Comparison of ENCODE assay signal across 10 cellular contexts in genomic region chr18:32468147-32468845, GRCh38. TPM values are rescaled to one million over a fixed set of nuclear protein-coding genes. Genes with fewer than 3 reads are reported as not detected.
A peak's percentile ranks its signal among the peaks of the same experiment; 100 is the strongest.
DNase-seq lines count a peak whose midpoint lies in the region; ATAC-seq, FAIRE-seq and TF ChIP-seq lines count a peak whose summit lies in the region.
"Had no signal": no experiment of that assay in that cellular context is flagged by ENCODE, and none has a peak within 500 bp of the region (broad histone marks: within the 10 kb centered on the region; RNA-seq: fewer than 3 reads in every experiment).

No MANE protein-coding gene starts in this region.

- H3K4me3 ChIP-seq in GM23338 (no peak overlapping the region), kidney (ENCODE audit: low read length in 2 of 2) (peak overlapping the region; percentile 68 to 93), skeletal muscle tissue (ENCODE audit: low read length in 3 of 3) (peak overlapping the region; percentile 30 to 73 (median 66))

- H3F3A ChIP-seq in GM23338 (replicated peaks; ENCODE audit: low read depth), result peaks cover 4% of the 10 kb centered on the region; the same call in 1 of the 2 replicates

- no peaks in the 10 kb centered on the region for H3K9me2 ChIP-seq in GM23338 (ENCODE audit: insufficient read depth)

- peaks cover 32% of the 10 kb centered on the region for H3K27me3 ChIP-seq in GM23338 (ENCODE audit: insufficient read depth)
- H3K27me3 ChIP-seq in skeletal muscle tissue (ENCODE audit: control insufficient read depth in 3 of 3, insufficient read depth in 3 of 3, low read length in 3 of 3), result no peaks in the 10 kb centered on the region

- ATAC-seq in GM23338, result no peak
- ATAC-seq in activated T-helper 17 cell treated with anti-CD3 and anti-CD28 coated beads, Interleukin-2, amount 50 U/mL, for 72 hours (replicated peaks), result peak; percentile 7

- H3K36me3 Mint-ChIP-seq in GM23338 (ENCODE audit: low read depth), result no peaks in the 10 kb centered on the region; the same call in 2 of the 3 replicates
- H3K36me3 Mint-ChIP-seq in activated T-helper 17 cell treated with anti-CD3 and anti-CD28 coated beads, Interleukin-2, amount 50 U/mL, for 72 hours (ENCODE audit: low read depth), result no peaks in the 10 kb centered on the region

- H3K27ac ChIP-seq in GM23338 (ENCODE audit: low read depth), result no peak overlapping the region
- peak overlapping the region in 1 of 2 donors; percentile 15 for H3K27ac ChIP-seq in kidney (ENCODE audit: low read depth in 2 of 2, low read length in 2 of 2)
- peak overlapping the region; percentile 71 for H3K27ac ChIP-seq in skeletal muscle tissue (ENCODE audit: low read depth, low read length)

- H2AFZ ChIP-seq in GM23338, result no peak overlapping the region

- DNase-seq in GM23338 (ENCODE audit: low spot score) (no peak), kidney (no peak), DMS114 treated with DMSO at 0.1 percent for 48 hours (lab: John Stamatoyannopoulos, UW; ENCODE audit: unreplicated experiment) (no peak), amygdala (lab: John Stamatoyannopoulos, UW) (no peak)
- no peak for DNase-seq in stimulated activated CD4-positive, alpha-beta T cell treated with anti-CD3 and anti-CD28 coated beads, Interleukin-2, amount 100 ng/mL, for 48 hours
- no peak for DNase-seq in activated T-cell treated with anti-CD3 and anti-CD28 coated beads, Interleukin-2, amount 50 U/mL, for 1 hour
- DNase-seq: activated CD4-positive, CD25-positive, alpha-beta regulatory T cell; DND-41 had no signal

- H3K9me3 ChIP-seq in kidney (ENCODE audit: control insufficient read depth in 1 of 2, low read length in 2 of 2) (no peaks in the 10 kb centered on the region), skeletal muscle tissue (ENCODE audit: control insufficient read depth in 3 of 3, low read length in 3 of 3) (no peaks in the 10 kb centered on the region)

- peaks cover 20% of the 10 kb centered on the region for H3K27me3 Mint-ChIP-seq in GM23338 (ENCODE audit: insufficient read depth, low read depth, poor library complexity)
- peaks cover 41% of the 10 kb centered on the region for H3K27me3 Mint-ChIP-seq in activated T-helper 17 cell treated with anti-CD3 and anti-CD28 coated beads, Interleukin-2, amount 50 U/mL, for 72 hours

- no peak overlapping the region for H3K27ac Mint-ChIP-seq in GM23338
- no peak overlapping the region for H3K27ac Mint-ChIP-seq in activated T-helper 17 cell treated with anti-CD3 and anti-CD28 coated beads, Interleukin-2, amount 50 U/mL, for 72 hours

- H3K9ac ChIP-seq in kidney (ENCODE audit: low read length in 2 of 2) (peak overlapping the region in 1 of 2 donors; percentile 41), skeletal muscle tissue (ENCODE audit: low read depth in 1 of 3, low read length in 3 of 3) (peak overlapping the region; percentile 54 to 71 (median 69))

- no peak for TF ChIP-seq CTCF in GM23338 (conservative IDR thresholded peaks at IDR 0.05; ENCODE audit: low read depth in 2 of 2)
- no peak for TF ChIP-seq CTCF in kidney (IDR thresholded peaks at IDR 0.05; ENCODE audit: borderline replicate concordance, extremely low read depth, insufficient read depth)

- H4K20me1 ChIP-seq in GM23338 (replicated peaks; ENCODE audit: insufficient read depth), result peaks cover 10% of the 10 kb centered on the region; the same call in 1 of the 2 replicates

- no peak overlapping the region for H3K4me3 Mint-ChIP-seq in GM23338
- H3K4me3 Mint-ChIP-seq in activated T-helper 17 cell treated with anti-CD3 and anti-CD28 coated beads, Interleukin-2, amount 50 U/mL, for 72 hours, result no peak overlapping the region

- H3K9me3 Mint-ChIP-seq in GM23338, result no peaks in the 10 kb centered on the region
- no peaks in the 10 kb centered on the region for H3K9me3 Mint-ChIP-seq in activated T-helper 17 cell treated with anti-CD3 and anti-CD28 coated beads, Interleukin-2, amount 50 U/mL, for 72 hours

- no peak for FAIRE-seq in kidney (lab: Jason Lieb, UNC)

- peak overlapping the region; percentile 32; the same call in 1 of the 2 replicates for H3K4me2 ChIP-seq in GM23338

- intact Hi-C loops in kidney (cut with DNase I), result no loop called here

- peaks cover 33% of the 10 kb centered on the region for H3K4me1 Mint-ChIP-seq in GM23338
- H3K4me1 Mint-ChIP-seq in activated T-helper 17 cell treated with anti-CD3 and anti-CD28 coated beads, Interleukin-2, amount 50 U/mL, for 72 hours, result peaks cover 10% of the 10 kb centered on the region

- peaks cover 34% of the 10 kb centered on the region for H3K4me1 ChIP-seq in GM23338 (ENCODE audit: insufficient read depth)
- H3K4me1 ChIP-seq in kidney (ENCODE audit: control insufficient read depth in 1 of 2, insufficient read depth in 1 of 2, low read depth in 1 of 2, low read length in 2 of 2), result peaks cover 0 to 8% of the 10 kb centered on the region in 2 donors
- H3K4me1 ChIP-seq in skeletal muscle tissue (ENCODE audit: control insufficient read depth in 3 of 3, insufficient read depth in 3 of 3, low read length in 3 of 3), result peaks cover 16 to 19% (median 16%) of the 10 kb centered on the region in 3 donors

- H3K36me3 ChIP-seq in GM23338 (ENCODE audit: insufficient read depth) (no peaks in the 10 kb centered on the region), kidney (ENCODE audit: control insufficient read depth in 1 of 2, insufficient read depth in 2 of 2, low read length in 2 of 2) (no peaks in the 10 kb centered on the region), skeletal muscle tissue (ENCODE audit: control insufficient read depth in 3 of 3, insufficient read depth in 3 of 3, low read length in 3 of 3) (no peaks in the 10 kb centered on the region)

- H3K79me2 ChIP-seq in GM23338 (replicated peaks; ENCODE audit: insufficient read depth), result peaks cover 47% of the 10 kb centered on the region

TF ChIP-seq in GM23338, 12 proteins besides CTCF, POLR2A, EP300 and RAD21 (continues in another document):
- TF ChIP-seq, protein P1, sequence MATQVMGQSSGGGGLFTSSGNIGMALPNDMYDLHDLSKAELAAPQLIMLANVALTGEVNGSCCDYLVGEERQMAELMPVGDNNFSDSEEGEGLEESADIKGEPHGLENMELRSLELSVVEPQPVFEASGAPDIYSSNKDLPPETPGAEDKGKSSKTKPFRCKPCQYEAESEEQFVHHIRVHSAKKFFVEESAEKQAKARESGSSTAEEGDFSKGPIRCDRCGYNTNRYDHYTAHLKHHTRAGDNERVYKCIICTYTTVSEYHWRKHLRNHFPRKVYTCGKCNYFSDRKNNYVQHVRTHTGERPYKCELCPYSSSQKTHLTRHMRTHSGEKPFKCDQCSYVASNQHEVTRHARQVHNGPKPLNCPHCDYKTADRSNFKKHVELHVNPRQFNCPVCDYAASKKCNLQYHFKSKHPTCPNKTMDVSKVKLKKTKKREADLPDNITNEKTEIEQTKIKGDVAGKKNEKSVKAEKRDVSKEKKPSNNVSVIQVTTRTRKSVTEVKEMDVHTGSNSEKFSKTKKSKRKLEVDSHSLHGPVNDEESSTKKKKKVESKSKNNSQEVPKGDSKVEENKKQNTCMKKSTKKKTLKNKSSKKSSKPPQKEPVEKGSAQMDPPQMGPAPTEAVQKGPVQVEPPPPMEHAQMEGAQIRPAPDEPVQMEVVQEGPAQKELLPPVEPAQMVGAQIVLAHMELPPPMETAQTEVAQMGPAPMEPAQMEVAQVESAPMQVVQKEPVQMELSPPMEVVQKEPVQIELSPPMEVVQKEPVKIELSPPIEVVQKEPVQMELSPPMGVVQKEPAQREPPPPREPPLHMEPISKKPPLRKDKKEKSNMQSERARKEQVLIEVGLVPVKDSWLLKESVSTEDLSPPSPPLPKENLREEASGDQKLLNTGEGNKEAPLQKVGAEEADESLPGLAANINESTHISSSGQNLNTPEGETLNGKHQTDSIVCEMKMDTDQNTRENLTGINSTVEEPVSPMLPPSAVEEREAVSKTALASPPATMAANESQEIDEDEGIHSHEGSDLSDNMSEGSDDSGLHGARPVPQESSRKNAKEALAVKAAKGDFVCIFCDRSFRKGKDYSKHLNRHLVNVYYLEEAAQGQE (IDR thresholded peaks at IDR 0.05; ENCODE audit: unreplicated experiment), result no peak
- TF ChIP-seq CREB1 (CRISPR knock-in tag; IDR thresholded peaks at IDR 0.05; ENCODE audit: low read depth), result no peak
- no peak for TF ChIP-seq ZNF331 (CRISPR knock-in tag; IDR thresholded peaks at IDR 0.05; ENCODE audit: low read depth)
- TF ChIP-seq JUNB (IDR thresholded peaks at IDR 0.05; ENCODE audit: unreplicated experiment), result no peak
- no peak for TF ChIP-seq STAT1 (IDR thresholded peaks at IDR 0.05; ENCODE audit: unreplicated experiment)
- TF ChIP-seq, protein P2, sequence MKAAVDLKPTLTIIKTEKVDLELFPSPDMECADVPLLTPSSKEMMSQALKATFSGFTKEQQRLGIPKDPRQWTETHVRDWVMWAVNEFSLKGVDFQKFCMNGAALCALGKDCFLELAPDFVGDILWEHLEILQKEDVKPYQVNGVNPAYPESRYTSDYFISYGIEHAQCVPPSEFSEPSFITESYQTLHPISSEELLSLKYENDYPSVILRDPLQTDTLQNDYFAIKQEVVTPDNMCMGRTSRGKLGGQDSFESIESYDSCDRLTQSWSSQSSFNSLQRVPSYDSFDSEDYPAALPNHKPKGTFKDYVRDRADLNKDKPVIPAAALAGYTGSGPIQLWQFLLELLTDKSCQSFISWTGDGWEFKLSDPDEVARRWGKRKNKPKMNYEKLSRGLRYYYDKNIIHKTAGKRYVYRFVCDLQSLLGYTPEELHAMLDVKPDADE (IDR thresholded peaks at IDR 0.05), result no peak
- no peak for TF ChIP-seq EZH2 (IDR thresholded peaks at IDR 0.05; ENCODE audit: low read depth, unreplicated experiment)

RNA-seq across cellular contexts. Expression of gene GAREM1, which starts 2.4 kb away (rescaled TPM):
- 5.6 and 6.0 TPM in 2 replicates for total RNA-seq in GM23338 (2014; rRNA removed; shearing (Covaris generic))
- polyA plus RNA-seq in GM23338 (2016; fragmentation: Nextera tagmentation; extraction: Ambion mirVana) (2.4 and 2.7 TPM in 2 replicates), kidney (ENCODE audit: insufficient read depth, low read depth, low replicate concordance) (7.0 TPM)
- under 1 TPM in 1 of 2 donors, not detected in 1; 0.32 TPM for total RNA-seq in activated T-helper 17 cell treated with anti-CD3 and anti-CD28 coated beads, Interleukin-2, amount 50 U/mL, for 72 hours
- total RNA-seq in kidney (47.0 TPM), skeletal muscle tissue (5.2 TPM)
